8 cellular contexts compared by ENCODE assay signal in the genomic region with DNA sequence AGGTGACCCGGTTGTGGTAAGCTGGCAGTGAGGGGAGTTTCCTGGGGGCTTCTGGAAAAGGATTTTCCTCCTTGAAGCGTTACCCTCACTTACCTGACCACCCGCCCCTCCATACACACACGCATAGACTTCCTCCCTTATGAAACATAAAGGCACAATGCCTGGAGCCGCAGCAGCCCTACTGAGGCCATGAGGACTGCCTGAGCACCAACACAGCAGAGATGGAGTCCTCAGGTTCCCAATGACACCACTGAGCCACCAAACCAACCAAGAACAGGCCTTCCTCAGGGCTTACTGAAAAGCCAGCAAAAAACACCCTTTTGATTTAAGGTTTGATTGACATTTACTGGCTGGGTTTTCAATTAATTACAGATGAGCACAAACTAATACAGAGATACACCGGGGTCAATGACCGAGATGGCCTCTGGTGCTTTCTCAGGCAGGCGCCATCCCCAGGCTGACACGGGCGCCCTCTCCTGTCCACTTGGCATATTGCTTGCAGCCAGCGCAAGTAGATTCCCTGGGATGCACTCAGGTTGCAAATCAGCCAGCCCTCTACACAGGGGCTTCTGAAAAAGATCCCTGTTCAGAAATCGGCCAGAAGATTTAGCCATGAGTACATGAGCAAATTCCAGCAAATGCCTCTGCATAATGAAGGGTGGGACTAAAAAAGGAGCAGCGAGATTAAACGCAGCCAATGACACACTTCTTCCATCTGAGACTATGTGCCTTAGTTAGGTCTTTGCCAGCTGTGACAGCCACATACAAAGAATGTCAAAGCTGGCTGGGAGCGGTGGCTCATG. TPM values are rescaled to one million over a fixed set of nuclear protein-coding genes. Genes with fewer than 3 reads are reported as not detected.
DNase-seq lines count a peak whose midpoint lies in the region; ATAC-seq and TF ChIP-seq lines count a peak whose summit lies in the region.

No MANE protein-coding gene starts in this region.

- H3K4me3 ChIP-seq in GM12864 (ENCODE audit: low read depth, low read length) (no peak overlapping the region), fibroblast of lung (replicated peaks in 1 of 4; ENCODE audit: control extremely low read depth in 1 of 4, insufficient read depth in 1 of 4, low read depth in 3 of 4, low read length in 4 of 4) (no peak overlapping the region), vagina (no peak overlapping the region)

- peaks cover 5% of the 10 kb centered on the region for H3K79me2 ChIP-seq in fibroblast of lung (ENCODE audit: control insufficient read depth, insufficient read depth, low read length)

- H3K4me1 ChIP-seq in fibroblast of lung (ENCODE audit: control insufficient read depth, extremely low read depth, insufficient read depth, low read length) (peaks cover 8% of the 10 kb centered on the region), vagina (peaks cover 29% of the 10 kb centered on the region)

- no peak overlapping the region for H3K4me2 ChIP-seq in fibroblast of lung (ENCODE audit: extremely low read depth, insufficient read depth, low read length)

- no peak overlapping the region for H2AFZ ChIP-seq in fibroblast of lung (ENCODE audit: low read length)

- no peaks in the 10 kb centered on the region for H3K36me3 ChIP-seq in fibroblast of lung (ENCODE audit: control insufficient read depth, insufficient read depth, low read length)
- no peaks in the 10 kb centered on the region for H3K36me3 ChIP-seq in vagina

- H3K27ac ChIP-seq in fibroblast of lung (ENCODE audit: insufficient read depth, low read length) = no peak overlapping the region
- H3K27ac ChIP-seq in vagina = peak overlapping the region; percentile 62

- ATAC-seq in omental fat pad (ENCODE audit: low FRiP score) (peak; percentile 40), GM19351 (IDR thresholded peaks at IDR 0.05; ENCODE audit: unreplicated experiment) (no peak), HG02840 (IDR thresholded peaks at IDR 0.05; ENCODE audit: low FRiP score, unreplicated experiment) (no peak)

- H3K9me3 ChIP-seq in fibroblast of lung (ENCODE audit: control insufficient read depth, insufficient read depth, low read depth, low read length) (no peaks in the 10 kb centered on the region), vagina (no peaks in the 10 kb centered on the region)

- H4K20me1 ChIP-seq in fibroblast of lung (ENCODE audit: control insufficient read depth, extremely low read depth, insufficient read depth, low read length) = no peaks in the 10 kb centered on the region

- DNase-seq in GM12864 (ENCODE audit: low read depth) (no peak), NCI-H748 (lab: John Stamatoyannopoulos, UW; ENCODE audit: unreplicated experiment) (peak; percentile 58), fibroblast of lung (ENCODE audit: low read depth in 2 of 2) (peak; percentile 19 to 38), omental fat pad (ENCODE audit: low spot score) (no peak), vagina (ENCODE audit: extremely low spot score in 2 of 2) (no peak)
- peak; percentile 69 for DNase-seq in activated T-cell treated with anti-CD3 and anti-CD28 coated beads, Interleukin-2, amount 50 U/mL, for 1 hour

- H3K27me3 ChIP-seq in fibroblast of lung (ENCODE audit: control insufficient read depth, insufficient read depth, low read length) (no peaks in the 10 kb centered on the region), vagina (no peaks in the 10 kb centered on the region)

- intact Hi-C loops in vagina (cut with DNase I) = no loop called here

- TF ChIP-seq POLR2A in vagina (IDR thresholded peaks at IDR 0.05) = no peak

- no peak overlapping the region for H3K9ac ChIP-seq in fibroblast of lung (ENCODE audit: insufficient read depth, low read length)

- TF ChIP-seq CTCF in GM12864 (IDR thresholded peaks at IDR 0.05; ENCODE audit: low read depth, low read length, missing control alignments) (peak; percentile 91), fibroblast of lung (conservative IDR thresholded peaks at IDR 0.05 in 1 of 2, IDR thresholded peaks at IDR 0.05 in 1 of 2; ENCODE audit: low read depth in 1 of 2, low read length in 2 of 2) (peak; percentile 64 to 81), omental fat pad (IDR thresholded peaks at IDR 0.05) (no peak), vagina (IDR thresholded peaks at IDR 0.05) (peak; percentile 46 to 50 (median 48))

RNA-seq across cellular contexts. Expression of gene OPA3, which starts 14.8 kb away (rescaled TPM):
- total RNA-seq in fibroblast of lung (3.1 and 3.8 TPM in 2 replicates), omental fat pad (10 to 100 TPM in 2 of 4 donors, 1 to 10 TPM in 2; 6.3 to 15.5 (median 11.1) TPM), vagina (6.6 TPM)
- 8.3 and 11.3 TPM in 2 replicates for polyA plus RNA-seq in fibroblast of lung
- 6.9 and 8.6 TPM in 2 replicates for polyA plus RNA-seq in fibroblast of lung (2012)
- polyA minus RNA-seq in fibroblast of lung (ENCODE audit: low replicate concordance) = 13.6 and 30.8 TPM in 2 replicates

RNA-seq across cellular contexts. Expression of gene GPR4, which starts 32.2 kb away (rescaled TPM):
- total RNA-seq in fibroblast of lung = under 0.01 TPM in 1 of 2 replicates, not detected in the other
- polyA plus RNA-seq in fibroblast of lung = 0.47 and 0.58 TPM in 2 replicates
- polyA plus RNA-seq in fibroblast of lung (2012) = 0.39 and 0.56 TPM in 2 replicates
- 0.78 TPM in 1 of 2 replicates, not detected in the other for polyA minus RNA-seq in fibroblast of lung (ENCODE audit: low replicate concordance)
- total RNA-seq in omental fat pad = 10 to 100 TPM in 3 of 4 donors, 1 to 10 TPM in 1; 6.0 to 29.4 (median 12.0) TPM
- 3.4 TPM for total RNA-seq in vagina

Comparison
In these comparisons a context has a peak if more than half of its experiments do, and no peak if none do; other contexts are left out.
1. DNase-seq: peak in NCI-H748 (single experiment), activated T-cell treated with anti-CD3 and anti-CD28 coated beads, Interleukin-2, amount 50 U/mL, for 1 hour (single experiment) and fibroblast of lung (2 of 2); none in GM12864 (single experiment), omental fat pad (single experiment) and vagina (0 of 2).
2. CTCF ChIP-seq: peak in GM12864 (single experiment), fibroblast of lung (2 of 2) and vagina (3 of 3); none in omental fat pad (0 of 3).